Comparison of ENCODE assay signal across 10 cellular contexts in genomic region chr15:71830981-71831380, GRCh38. TPM values are rescaled to one million over a fixed set of nuclear protein-coding genes. Genes with fewer than 3 reads are reported as not detected.
"Had no signal": no experiment of that assay in that cellular context is flagged by ENCODE, and none has a peak within 500 bp of the region (broad histone marks: within the 10 kb centered on the region; RNA-seq: fewer than 3 reads in every experiment).

No MANE protein-coding gene starts in this region.

- DNase-seq: GM23248, GOT3, H7, HFFc6 had no signal

- H3K9me3 ChIP-seq: HAP-1 had no signal

- H3K9ac ChIP-seq: GM23248 had no signal

- ATAC-seq: HCT116, HepG2 had no signal

- H3K27ac ChIP-seq: GM23248, HL-60 had no signal

- H3K4me3 ChIP-seq: GM23248, HAP-1 had no signal

- H2AFZ ChIP-seq: GM23248 had no signal

RNA-seq across cellular contexts. Expression of gene NR2E3, which starts 20.6 kb away (rescaled TPM):
- total RNA-seq: GM23248, H4, HepG2, HFFc6, HT1080 had no signal
- polyA plus RNA-seq: HepG2 had no signal
